2 cellular contexts compared by ENCODE assay signal in the genomic region with DNA sequence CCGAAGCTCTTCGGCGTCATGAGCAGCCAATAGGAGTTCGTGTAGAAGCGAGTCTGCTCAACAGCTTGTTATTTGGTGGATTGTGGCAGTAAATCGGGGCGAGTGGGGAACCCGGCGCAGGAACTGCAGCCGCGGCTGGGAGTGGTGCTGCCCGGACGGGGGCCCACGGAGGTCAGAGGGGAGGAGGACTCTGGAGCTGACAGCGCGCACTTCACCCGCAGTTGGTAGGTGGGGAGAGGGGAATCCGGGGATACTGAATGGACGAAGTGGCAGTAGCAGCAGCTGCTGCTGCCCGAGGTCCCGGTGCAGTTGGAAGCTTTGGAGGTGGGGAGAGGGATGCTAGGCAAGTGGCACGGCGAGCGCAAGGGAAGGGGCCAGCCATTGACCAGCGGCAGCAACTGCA.
TF ChIP-seq lines count a peak whose summit lies in the region.

A gene with protein sequence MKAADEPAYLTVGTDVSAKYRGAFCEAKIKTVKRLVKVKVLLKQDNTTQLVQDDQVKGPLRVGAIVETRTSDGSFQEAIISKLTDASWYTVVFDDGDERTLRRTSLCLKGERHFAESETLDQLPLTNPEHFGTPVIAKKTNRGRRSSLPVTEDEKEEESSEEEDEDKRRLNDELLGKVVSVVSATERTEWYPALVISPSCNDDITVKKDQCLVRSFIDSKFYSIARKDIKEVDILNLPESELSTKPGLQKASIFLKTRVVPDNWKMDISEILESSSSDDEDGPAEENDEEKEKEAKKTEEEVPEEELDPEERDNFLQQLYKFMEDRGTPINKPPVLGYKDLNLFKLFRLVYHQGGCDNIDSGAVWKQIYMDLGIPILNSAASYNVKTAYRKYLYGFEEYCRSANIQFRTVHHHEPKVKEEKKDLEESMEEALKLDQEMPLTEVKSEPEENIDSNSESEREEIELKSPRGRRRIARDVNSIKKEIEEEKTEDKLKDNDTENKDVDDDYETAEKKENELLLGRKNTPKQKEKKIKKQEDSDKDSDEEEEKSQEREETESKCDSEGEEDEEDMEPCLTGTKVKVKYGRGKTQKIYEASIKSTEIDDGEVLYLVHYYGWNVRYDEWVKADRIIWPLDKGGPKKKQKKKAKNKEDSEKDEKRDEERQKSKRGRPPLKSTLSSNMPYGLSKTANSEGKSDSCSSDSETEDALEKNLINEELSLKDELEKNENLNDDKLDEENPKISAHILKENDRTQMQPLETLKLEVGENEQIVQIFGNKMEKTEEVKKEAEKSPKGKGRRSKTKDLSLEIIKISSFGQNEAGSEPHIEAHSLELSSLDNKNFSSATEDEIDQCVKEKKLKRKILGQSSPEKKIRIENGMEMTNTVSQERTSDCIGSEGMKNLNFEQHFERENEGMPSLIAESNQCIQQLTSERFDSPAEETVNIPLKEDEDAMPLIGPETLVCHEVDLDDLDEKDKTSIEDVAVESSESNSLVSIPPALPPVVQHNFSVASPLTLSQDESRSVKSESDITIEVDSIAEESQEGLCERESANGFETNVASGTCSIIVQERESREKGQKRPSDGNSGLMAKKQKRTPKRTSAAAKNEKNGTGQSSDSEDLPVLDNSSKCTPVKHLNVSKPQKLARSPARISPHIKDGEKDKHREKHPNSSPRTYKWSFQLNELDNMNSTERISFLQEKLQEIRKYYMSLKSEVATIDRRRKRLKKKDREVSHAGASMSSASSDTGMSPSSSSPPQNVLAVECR (plus strand): TSS at position 79 of the 403 bp plus-strand sequence. CDS start 1,300 bp downstream, outside the sequence.

TF ChIP-seq in SK-N-SH, 30 proteins besides CTCF, POLR2A, EP300 and RAD21:
- TF ChIP-seq, protein P1, sequence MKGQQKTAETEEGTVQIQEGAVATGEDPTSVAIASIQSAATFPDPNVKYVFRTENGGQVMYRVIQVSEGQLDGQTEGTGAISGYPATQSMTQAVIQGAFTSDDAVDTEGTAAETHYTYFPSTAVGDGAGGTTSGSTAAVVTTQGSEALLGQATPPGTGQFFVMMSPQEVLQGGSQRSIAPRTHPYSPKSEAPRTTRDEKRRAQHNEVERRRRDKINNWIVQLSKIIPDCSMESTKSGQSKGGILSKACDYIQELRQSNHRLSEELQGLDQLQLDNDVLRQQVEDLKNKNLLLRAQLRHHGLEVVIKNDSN (IDR thresholded peaks at IDR 0.05; ENCODE audit: borderline replicate concordance, low read depth): no peak
- TF ChIP-seq, protein P2, sequence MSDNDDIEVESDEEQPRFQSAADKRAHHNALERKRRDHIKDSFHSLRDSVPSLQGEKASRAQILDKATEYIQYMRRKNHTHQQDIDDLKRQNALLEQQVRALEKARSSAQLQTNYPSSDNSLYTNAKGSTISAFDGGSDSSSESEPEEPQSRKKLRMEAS (IDR thresholded peaks at IDR 0.05; ENCODE audit: low read depth): 0 out of 2 replicates have a peak, but pooled peaks have one; percentile 9
- no peak for TF ChIP-seq EZH2phosphoT487 (IDR thresholded peaks at IDR 0.05; ENCODE audit: borderline replicate concordance, low read depth)
- 0 out of 2 replicates have a peak, but pooled peaks have one; percentile 73 for TF ChIP-seq SIN3A (IDR thresholded peaks at IDR 0.05; ENCODE audit: borderline replicate concordance, low read depth, low read length)
- peak; percentile 54 for TF ChIP-seq TAF1 (IDR thresholded peaks at IDR 0.05; ENCODE audit: borderline replicate concordance, low read depth, low read length)
- TF ChIP-seq, protein P3, sequence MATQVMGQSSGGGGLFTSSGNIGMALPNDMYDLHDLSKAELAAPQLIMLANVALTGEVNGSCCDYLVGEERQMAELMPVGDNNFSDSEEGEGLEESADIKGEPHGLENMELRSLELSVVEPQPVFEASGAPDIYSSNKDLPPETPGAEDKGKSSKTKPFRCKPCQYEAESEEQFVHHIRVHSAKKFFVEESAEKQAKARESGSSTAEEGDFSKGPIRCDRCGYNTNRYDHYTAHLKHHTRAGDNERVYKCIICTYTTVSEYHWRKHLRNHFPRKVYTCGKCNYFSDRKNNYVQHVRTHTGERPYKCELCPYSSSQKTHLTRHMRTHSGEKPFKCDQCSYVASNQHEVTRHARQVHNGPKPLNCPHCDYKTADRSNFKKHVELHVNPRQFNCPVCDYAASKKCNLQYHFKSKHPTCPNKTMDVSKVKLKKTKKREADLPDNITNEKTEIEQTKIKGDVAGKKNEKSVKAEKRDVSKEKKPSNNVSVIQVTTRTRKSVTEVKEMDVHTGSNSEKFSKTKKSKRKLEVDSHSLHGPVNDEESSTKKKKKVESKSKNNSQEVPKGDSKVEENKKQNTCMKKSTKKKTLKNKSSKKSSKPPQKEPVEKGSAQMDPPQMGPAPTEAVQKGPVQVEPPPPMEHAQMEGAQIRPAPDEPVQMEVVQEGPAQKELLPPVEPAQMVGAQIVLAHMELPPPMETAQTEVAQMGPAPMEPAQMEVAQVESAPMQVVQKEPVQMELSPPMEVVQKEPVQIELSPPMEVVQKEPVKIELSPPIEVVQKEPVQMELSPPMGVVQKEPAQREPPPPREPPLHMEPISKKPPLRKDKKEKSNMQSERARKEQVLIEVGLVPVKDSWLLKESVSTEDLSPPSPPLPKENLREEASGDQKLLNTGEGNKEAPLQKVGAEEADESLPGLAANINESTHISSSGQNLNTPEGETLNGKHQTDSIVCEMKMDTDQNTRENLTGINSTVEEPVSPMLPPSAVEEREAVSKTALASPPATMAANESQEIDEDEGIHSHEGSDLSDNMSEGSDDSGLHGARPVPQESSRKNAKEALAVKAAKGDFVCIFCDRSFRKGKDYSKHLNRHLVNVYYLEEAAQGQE (IDR thresholded peaks at IDR 0.05; ENCODE audit: low read depth, low read length): 0 out of 2 replicates have a peak, but pooled peaks have one; percentile 27
TF ChIP-seq in SK-N-SH: peak in this region for 4.

TF ChIP-seq in HepG2, 621 proteins besides CTCF, POLR2A, EP300 and RAD21 (continues in another document):
- TF ChIP-seq HNRNPK (IDR thresholded peaks at IDR 0.05; ENCODE audit: low read depth, low read length, poor library complexity, severe bottlenecking) (no peak), REPIN1 (CRISPR knock-in tag; IDR thresholded peaks at IDR 0.05; ENCODE audit: borderline replicate concordance, low read depth) (no peak), PITX1 (CRISPR knock-in tag; IDR thresholded peaks at IDR 0.05) (no peak), RFX5 (IDR thresholded peaks at IDR 0.05; ENCODE audit: low read depth, low read length) (no peak; the same call in 1 of the 2 replicates), MYNN (CRISPR knock-in tag; IDR thresholded peaks at IDR 0.05; ENCODE audit: low read depth) (no peak; the same call in 1 of the 2 replicates), ZNF703 (CRISPR knock-in tag; IDR thresholded peaks at IDR 0.05; ENCODE audit: borderline replicate concordance) (no peak), KDM5A (IDR thresholded peaks at IDR 0.05; ENCODE audit: borderline replicate concordance, low read length) (peak; percentile 67; the same call in 1 of the 2 replicates), AGO2 (optimal IDR thresholded peaks at IDR 0.05; ENCODE audit: low read depth, low read length) (no peak), IRF2 (CRISPR knock-in tag; IDR thresholded peaks at IDR 0.05) (no peak), CBX2 (IDR thresholded peaks at IDR 0.05; ENCODE audit: low read depth, low read length) (no peak), CBX2 (CRISPR knock-in tag; IDR thresholded peaks at IDR 0.05; ENCODE audit: low read depth) (no peak), HMGA1 (CRISPR knock-in tag; conservative IDR thresholded peaks at IDR 0.05) (no peak), NR2C2 (CRISPR knock-in tag; IDR thresholded peaks at IDR 0.05; ENCODE audit: borderline replicate concordance) (no peak), ZNF672 (CRISPR knock-in tag; IDR thresholded peaks at IDR 0.05) (peak; percentile 73; the same call in 1 of the 2 replicates), ZNF816 (CRISPR knock-in tag; IDR thresholded peaks at IDR 0.05; ENCODE audit: borderline replicate concordance) (no peak), SYNCRIP (IDR thresholded peaks at IDR 0.05; ENCODE audit: insufficient read depth, low read depth, low read length) (no peak), ZNF883 (CRISPR knock-in tag; IDR thresholded peaks at IDR 0.05; ENCODE audit: not compliant biosample characterization) (no peak), NAIF1 (CRISPR knock-in tag; IDR thresholded peaks at IDR 0.05; ENCODE audit: borderline replicate concordance) (no peak), HDAC2 (CRISPR knock-in tag; IDR thresholded peaks at IDR 0.05) (no peak), RBM22 (optimal IDR thresholded peaks at IDR 0.05; ENCODE audit: low read length) (no peak), SRF (IDR thresholded peaks at IDR 0.05; ENCODE audit: low read depth, low read length) (no peak), SIN3B (IDR thresholded peaks at IDR 0.05; ENCODE audit: low read length) (no peak), IKZF1 (IDR thresholded peaks at IDR 0.05) (no peak), HDAC1 (CRISPR knock-in tag; IDR thresholded peaks at IDR 0.05) (peak; percentile 16; the same call in 1 of the 2 replicates), THAP11 (CRISPR knock-in tag; IDR thresholded peaks at IDR 0.05) (peak; percentile 9; the same call in 1 of the 2 replicates)
- TF ChIP-seq, protein P4, sequence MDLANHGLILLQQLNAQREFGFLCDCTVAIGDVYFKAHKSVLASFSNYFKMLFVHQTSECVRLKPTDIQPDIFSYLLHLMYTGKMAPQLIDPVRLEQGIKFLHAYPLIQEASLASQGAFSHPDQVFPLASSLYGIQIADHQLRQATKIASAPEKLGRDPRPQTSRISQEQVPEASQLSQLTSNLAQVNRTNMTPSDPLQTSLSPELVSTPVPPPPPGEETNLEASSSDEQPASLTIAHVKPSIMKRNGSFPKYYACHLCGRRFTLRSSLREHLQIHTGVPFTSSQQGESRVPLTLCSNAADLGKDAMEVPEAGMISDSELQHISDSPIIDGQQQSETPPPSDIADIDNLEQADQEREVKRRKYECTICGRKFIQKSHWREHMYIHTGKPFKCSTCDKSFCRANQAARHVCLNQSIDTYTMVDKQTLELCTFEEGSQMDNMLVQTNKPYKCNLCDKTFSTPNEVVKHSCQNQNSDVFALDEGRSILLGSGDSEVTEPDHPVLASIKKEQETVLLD (CRISPR knock-in tag; IDR thresholded peaks at IDR 0.05; ENCODE audit: low read depth): peak; percentile 49; the same call in 1 of the 2 replicates
- TF ChIP-seq, protein P5, sequence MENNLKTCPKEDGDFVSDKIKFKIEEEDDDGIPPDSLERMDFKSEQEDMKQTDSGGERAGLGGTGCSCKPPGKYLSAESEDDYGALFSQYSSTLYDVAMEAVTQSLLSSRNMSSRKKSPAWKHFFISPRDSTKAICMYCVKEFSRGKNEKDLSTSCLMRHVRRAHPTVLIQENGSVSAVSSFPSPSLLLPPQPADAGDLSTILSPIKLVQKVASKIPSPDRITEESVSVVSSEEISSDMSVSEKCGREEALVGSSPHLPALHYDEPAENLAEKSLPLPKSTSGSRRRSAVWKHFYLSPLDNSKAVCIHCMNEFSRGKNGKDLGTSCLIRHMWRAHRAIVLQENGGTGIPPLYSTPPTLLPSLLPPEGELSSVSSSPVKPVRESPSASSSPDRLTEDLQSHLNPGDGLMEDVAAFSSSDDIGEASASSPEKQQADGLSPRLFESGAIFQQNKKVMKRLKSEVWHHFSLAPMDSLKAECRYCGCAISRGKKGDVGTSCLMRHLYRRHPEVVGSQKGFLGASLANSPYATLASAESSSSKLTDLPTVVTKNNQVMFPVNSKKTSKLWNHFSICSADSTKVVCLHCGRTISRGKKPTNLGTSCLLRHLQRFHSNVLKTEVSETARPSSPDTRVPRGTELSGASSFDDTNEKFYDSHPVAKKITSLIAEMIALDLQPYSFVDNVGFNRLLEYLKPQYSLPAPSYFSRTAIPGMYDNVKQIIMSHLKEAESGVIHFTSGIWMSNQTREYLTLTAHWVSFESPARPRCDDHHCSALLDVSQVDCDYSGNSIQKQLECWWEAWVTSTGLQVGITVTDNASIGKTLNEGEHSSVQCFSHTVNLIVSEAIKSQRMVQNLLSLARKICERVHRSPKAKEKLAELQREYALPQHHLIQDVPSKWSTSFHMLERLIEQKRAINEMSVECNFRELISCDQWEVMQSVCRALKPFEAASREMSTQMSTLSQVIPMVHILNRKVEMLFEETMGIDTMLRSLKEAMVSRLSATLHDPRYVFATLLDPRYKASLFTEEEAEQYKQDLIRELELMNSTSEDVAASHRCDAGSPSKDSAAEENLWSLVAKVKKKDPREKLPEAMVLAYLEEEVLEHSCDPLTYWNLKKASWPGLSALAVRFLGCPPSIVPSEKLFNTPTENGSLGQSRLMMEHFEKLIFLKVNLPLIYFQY (CRISPR knock-in tag; IDR thresholded peaks at IDR 0.05; ENCODE audit: borderline replicate concordance): no peak
- TF ChIP-seq, protein P6, sequence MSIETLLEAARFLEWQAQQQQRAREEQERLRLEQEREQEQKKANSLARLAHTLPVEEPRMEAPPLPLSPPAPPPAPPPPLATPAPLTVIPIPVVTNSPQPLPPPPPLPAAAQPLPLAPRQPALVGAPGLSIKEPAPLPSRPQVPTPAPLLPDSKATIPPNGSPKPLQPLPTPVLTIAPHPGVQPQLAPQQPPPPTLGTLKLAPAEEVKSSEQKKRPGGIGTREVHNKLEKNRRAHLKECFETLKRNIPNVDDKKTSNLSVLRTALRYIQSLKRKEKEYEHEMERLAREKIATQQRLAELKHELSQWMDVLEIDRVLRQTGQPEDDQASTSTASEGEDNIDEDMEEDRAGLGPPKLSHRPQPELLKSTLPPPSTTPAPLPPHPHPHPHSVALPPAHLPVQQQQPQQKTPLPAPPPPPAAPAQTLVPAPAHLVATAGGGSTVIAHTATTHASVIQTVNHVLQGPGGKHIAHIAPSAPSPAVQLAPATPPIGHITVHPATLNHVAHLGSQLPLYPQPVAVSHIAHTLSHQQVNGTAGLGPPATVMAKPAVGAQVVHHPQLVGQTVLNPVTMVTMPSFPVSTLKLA (IDR thresholded peaks at IDR 0.05): no peak
- TF ChIP-seq, protein P7, sequence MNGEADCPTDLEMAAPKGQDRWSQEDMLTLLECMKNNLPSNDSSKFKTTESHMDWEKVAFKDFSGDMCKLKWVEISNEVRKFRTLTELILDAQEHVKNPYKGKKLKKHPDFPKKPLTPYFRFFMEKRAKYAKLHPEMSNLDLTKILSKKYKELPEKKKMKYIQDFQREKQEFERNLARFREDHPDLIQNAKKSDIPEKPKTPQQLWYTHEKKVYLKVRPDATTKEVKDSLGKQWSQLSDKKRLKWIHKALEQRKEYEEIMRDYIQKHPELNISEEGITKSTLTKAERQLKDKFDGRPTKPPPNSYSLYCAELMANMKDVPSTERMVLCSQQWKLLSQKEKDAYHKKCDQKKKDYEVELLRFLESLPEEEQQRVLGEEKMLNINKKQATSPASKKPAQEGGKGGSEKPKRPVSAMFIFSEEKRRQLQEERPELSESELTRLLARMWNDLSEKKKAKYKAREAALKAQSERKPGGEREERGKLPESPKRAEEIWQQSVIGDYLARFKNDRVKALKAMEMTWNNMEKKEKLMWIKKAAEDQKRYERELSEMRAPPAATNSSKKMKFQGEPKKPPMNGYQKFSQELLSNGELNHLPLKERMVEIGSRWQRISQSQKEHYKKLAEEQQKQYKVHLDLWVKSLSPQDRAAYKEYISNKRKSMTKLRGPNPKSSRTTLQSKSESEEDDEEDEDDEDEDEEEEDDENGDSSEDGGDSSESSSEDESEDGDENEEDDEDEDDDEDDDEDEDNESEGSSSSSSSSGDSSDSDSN (CRISPR knock-in tag; IDR thresholded peaks at IDR 0.05): no peak
- TF ChIP-seq, protein P8, sequence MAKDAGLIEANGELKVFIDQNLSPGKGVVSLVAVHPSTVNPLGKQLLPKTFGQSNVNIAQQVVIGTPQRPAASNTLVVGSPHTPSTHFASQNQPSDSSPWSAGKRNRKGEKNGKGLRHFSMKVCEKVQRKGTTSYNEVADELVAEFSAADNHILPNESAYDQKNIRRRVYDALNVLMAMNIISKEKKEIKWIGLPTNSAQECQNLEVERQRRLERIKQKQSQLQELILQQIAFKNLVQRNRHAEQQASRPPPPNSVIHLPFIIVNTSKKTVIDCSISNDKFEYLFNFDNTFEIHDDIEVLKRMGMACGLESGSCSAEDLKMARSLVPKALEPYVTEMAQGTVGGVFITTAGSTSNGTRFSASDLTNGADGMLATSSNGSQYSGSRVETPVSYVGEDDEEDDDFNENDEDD (CRISPR knock-in tag; IDR thresholded peaks at IDR 0.05; ENCODE audit: borderline replicate concordance): no peak; the same call in 1 of the 2 replicates
- TF ChIP-seq, protein P9, sequence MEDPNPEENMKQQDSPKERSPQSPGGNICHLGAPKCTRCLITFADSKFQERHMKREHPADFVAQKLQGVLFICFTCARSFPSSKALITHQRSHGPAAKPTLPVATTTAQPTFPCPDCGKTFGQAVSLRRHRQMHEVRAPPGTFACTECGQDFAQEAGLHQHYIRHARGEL (CRISPR knock-in tag; IDR thresholded peaks at IDR 0.05): no peak
